Comparison of ENCODE assay signal across 16 cellular contexts in the genomic region with DNA sequence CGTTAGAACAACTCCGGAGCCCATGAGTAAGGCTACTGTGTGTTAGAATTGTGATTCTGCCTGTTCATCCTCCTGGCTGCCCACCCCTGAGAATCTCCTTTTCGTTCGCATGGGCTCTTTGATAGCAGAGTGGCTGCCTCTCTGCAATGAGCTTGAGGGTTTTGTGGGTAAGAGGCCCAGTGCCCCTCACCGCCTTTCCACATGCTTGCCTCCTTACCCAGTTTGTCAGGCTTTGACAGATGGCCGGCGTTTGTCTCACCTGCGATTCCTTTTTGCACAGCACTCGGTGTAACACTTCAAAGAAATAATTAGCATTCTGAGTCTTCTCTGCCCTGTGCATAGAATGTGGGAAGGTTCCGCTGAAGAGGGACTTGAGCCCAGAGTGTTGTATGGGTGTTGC.
DNase-seq lines count a peak whose midpoint lies in the region; ATAC-seq and TF ChIP-seq lines count a peak whose summit lies in the region.
"Had no signal": no experiment of that assay in that cellular context is flagged by ENCODE, and none has a peak within 500 bp of the region (broad histone marks: within the 10 kb centered on the region; RNA-seq: fewer than 3 reads in every experiment).

No MANE protein-coding gene starts in this region.

- peaks cover 0 to 32% (median 11%) of the 10 kb centered on the region in 3 donors for H3K36me3 Mint-ChIP-seq in naive thymus-derived CD8-positive, alpha-beta T cell

- H3K4me3 Mint-ChIP-seq in naive thymus-derived CD8-positive, alpha-beta T cell = no peak overlapping the region
- H3K4me3 Mint-ChIP-seq: CD4-positive, alpha-beta T cell; IgD-negative memory B cell had no signal

- no peak overlapping the region for H2AFZ ChIP-seq in Loucy (ENCODE audit: low read length)

- H3K27ac Mint-ChIP-seq in naive thymus-derived CD8-positive, alpha-beta T cell = peak overlapping the region in 6 of 10 donors; percentile 9 to 63 (median 42)
- H3K27ac Mint-ChIP-seq: CD4-positive, alpha-beta T cell had no signal

- H3K4me2 ChIP-seq in Loucy (ENCODE audit: low read depth, low read length, poor library complexity, severe bottlenecking) = peak overlapping the region; percentile 52
- H3K4me2 ChIP-seq: A549 had no signal

- no peaks in the 10 kb centered on the region for H3K9me3 Mint-ChIP-seq in naive thymus-derived CD8-positive, alpha-beta T cell
- H3K9me3 Mint-ChIP-seq: CD4-positive, alpha-beta T cell; IgD-negative memory B cell had no signal

- POLR2A ChIA-PET in naive thymus-derived CD8-positive, alpha-beta T cell (lab: Charles Lee) = no interaction called here

- peaks cover 19 to 60% (median 53%) of the 10 kb centered on the region in 4 donors for H3K4me1 Mint-ChIP-seq in naive thymus-derived CD8-positive, alpha-beta T cell

- H3K4me1 ChIP-seq in Loucy (ENCODE audit: insufficient read depth, low read length, poor library complexity, severe bottlenecking) = peaks cover 68% of the 10 kb centered on the region
- H3K4me1 ChIP-seq: A549 had no signal

- no peak for TF ChIP-seq CTCF in Loucy (conservative IDR thresholded peaks at IDR 0.05; ENCODE audit: low read length)

- H4K20me1 ChIP-seq in Loucy (ENCODE audit: insufficient read depth, low read length, poor library complexity, severe bottlenecking) = no peaks in the 10 kb centered on the region

- H3K36me3 ChIP-seq in Loucy (ENCODE audit: insufficient read depth, low read length) = no peaks in the 10 kb centered on the region
- H3K36me3 ChIP-seq: HAP-1 had no signal

- no peaks in the 10 kb centered on the region for H3K9me3 ChIP-seq in Loucy (ENCODE audit: insufficient read depth, low read depth, low read length)
- H3K9me3 ChIP-seq: A549, HAP-1 had no signal

- peak; percentile 24 for DNase-seq in NCI-H2171 treated with DMSO at 0.1 percent for 48 hours (lab: John Stamatoyannopoulos, UW)
- no peak for DNase-seq in NCI-H2171 (lab: John Stamatoyannopoulos, UW)
- DNase-seq in naive thymus-derived CD8-positive, alpha-beta T cell = no peak
- no peak for DNase-seq in NCI-H1694 treated with DMSO at 0.1 percent for 48 hours (lab: John Stamatoyannopoulos, UW)
- DNase-seq: AML-193; CD4-positive, alpha-beta T cell; DMS153; DMS79; GF-D8 had no signal

- peaks cover 6% of the 10 kb centered on the region; the same call in 1 of the 2 replicates for H3F3A ChIP-seq in Loucy (ENCODE audit: low read depth)

- H3K27me3 Mint-ChIP-seq in naive thymus-derived CD8-positive, alpha-beta T cell = no peaks in the 10 kb centered on the region
- H3K27me3 Mint-ChIP-seq: CD4-positive, alpha-beta T cell; IgD-negative memory B cell had no signal

- no peak for ATAC-seq in naive thymus-derived CD8-positive, alpha-beta T cell
- no peak for ATAC-seq in HG02678 (IDR thresholded peaks at IDR 0.05; ENCODE audit: unreplicated experiment)
- no peak for ATAC-seq in HG02759 (IDR thresholded peaks at IDR 0.05; ENCODE audit: unreplicated experiment)
- ATAC-seq: A549, HepG2 had no signal

- no peaks in the 10 kb centered on the region for H3K79me2 ChIP-seq in Loucy (ENCODE audit: insufficient read depth, low read length)

- H3K9ac ChIP-seq in Loucy (ENCODE audit: low read depth, low read length, poor library complexity, severe bottlenecking) = peak overlapping the region; percentile 45

- no peaks in the 10 kb centered on the region for H3K9me2 ChIP-seq in Loucy (replicated peaks; ENCODE audit: low read depth, low read length)

- no peaks in the 10 kb centered on the region for H3K27me3 ChIP-seq in Loucy (ENCODE audit: insufficient read depth, low read length, poor library complexity, severe bottlenecking)

- no peak overlapping the region for H3K4me3 ChIP-seq in Loucy (ENCODE audit: low read length, poor library complexity, severe bottlenecking)
- H3K4me3 ChIP-seq: A549, HAP-1 had no signal
